20 cellular contexts compared by ENCODE assay signal in genomic region chr20:63082939-63083735, GRCh38.
"Had no signal": no experiment of that assay in that cellular context is flagged by ENCODE, and none has a peak within 500 bp of the region (broad histone marks: within the 10 kb centered on the region; RNA-seq: fewer than 3 reads in every experiment).

No MANE protein-coding gene starts in this region.

- FAIRE-seq: bronchial epithelial cell, islet of Langerhans, urothelium cell line had no signal

- H2AFZ ChIP-seq: neural progenitor cell had no signal

- H3K36me3 ChIP-seq: esophagus squamous epithelium, gastrocnemius medialis, heart left ventricle, neural progenitor cell, prostate gland, stomach, suprapubic skin, transverse colon had no signal

- DNase-seq: activated CD4-positive, CD25-positive, alpha-beta regulatory T cell treated with anti-CD3 and anti-CD28 coated beads, Interleukin-2, amount 50 U/mL, for 72 hours; amniotic stem cell; cerebellar nuclear complex; cortex of kidney; esophagus squamous epithelium; gastrocnemius medialis; naive B cell; transverse colon had no signal

- H3K4me2 ChIP-seq: neural progenitor cell had no signal

- H3K4me1 ChIP-seq: esophagus squamous epithelium, gastrocnemius medialis, heart left ventricle, neural progenitor cell, prostate gland, stomach, suprapubic skin, transverse colon had no signal

- H3K9me3 ChIP-seq: prostate gland had no signal

- H3K9ac ChIP-seq: neural progenitor cell had no signal

- H3K4me3 ChIP-seq: esophagus squamous epithelium, gastrocnemius medialis, heart left ventricle, lung, neural progenitor cell, prostate gland, skin epidermis, stomach, suprapubic skin, transverse colon had no signal

- H3K27ac ChIP-seq: esophagus squamous epithelium, gastrocnemius medialis, heart left ventricle, neural progenitor cell, prostate gland, skin epidermis, stomach, suprapubic skin, transverse colon, VCaP had no signal

- ATAC-seq: gastrocnemius medialis; stimulated activated memory B cell treated with anti-CD40 and anti-IgM and Interleukin-4, amounts not matched to agents 10 μg/mL and 1 μg/mL and 100 μg/mL, for 72 hours had no signal
